Comparison of ENCODE assay signal across 14 cellular contexts in the genomic region with DNA sequence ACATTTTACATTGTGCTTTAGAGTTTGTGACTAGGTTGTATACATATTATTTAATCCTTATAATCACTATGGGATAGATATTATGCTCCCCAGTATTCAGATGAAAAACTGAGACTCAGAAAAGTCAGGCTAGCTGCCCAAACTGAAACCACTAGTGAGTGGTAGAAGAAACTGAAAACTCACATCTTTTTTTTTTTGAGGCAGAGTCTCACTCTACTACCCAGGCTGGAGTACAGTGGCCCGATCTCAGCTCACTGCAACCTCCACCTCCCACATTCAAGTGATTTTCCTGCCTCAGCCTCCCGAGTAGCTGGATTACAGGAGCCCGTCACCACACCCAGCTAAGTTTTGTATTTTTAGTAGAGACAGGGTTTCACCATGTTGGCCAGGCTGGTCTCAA. TPM values are rescaled to one million over a fixed set of nuclear protein-coding genes. Genes with fewer than 3 reads are reported as not detected.
A peak's percentile ranks its signal among the peaks of the same experiment; 100 is the strongest.
DNase-seq lines count a peak whose midpoint lies in the region; ATAC-seq and TF ChIP-seq lines count a peak whose summit lies in the region.
"Had no signal": no experiment of that assay in that cellular context is flagged by ENCODE, and none has a peak within 500 bp of the region (broad histone marks: within the 10 kb centered on the region; RNA-seq: fewer than 3 reads in every experiment).

No MANE protein-coding gene starts in this region.

- peaks cover 63% of the 10 kb centered on the region for H3K4me1 Mint-ChIP-seq in activated CD8-positive, alpha-beta T cell treated with anti-CD3 and anti-CD28 coated beads for 36 hours (ENCODE audit: low read depth)
- peaks cover 23 to 69% (median 47%) of the 10 kb centered on the region in 4 donors for H3K4me1 Mint-ChIP-seq in naive thymus-derived CD8-positive, alpha-beta T cell

- H3K9me3 Mint-ChIP-seq in activated CD8-positive, alpha-beta T cell treated with anti-CD3 and anti-CD28 coated beads for 36 hours, result no peaks in the 10 kb centered on the region
- H3K9me3 Mint-ChIP-seq in naive thymus-derived CD8-positive, alpha-beta T cell, result no peaks in the 10 kb centered on the region

- no TSS peak for BruUV-seq in A673 (replicated peaks; lab: Mats Ljungman, UMichigan)

- intact Hi-C loops in A673 (cut with micrococcal nuclease; ENCODE audit: unreplicated experiment), result no loop called here
- intact Hi-C loops in activated CD8-positive, alpha-beta T cell treated with anti-CD3 and anti-CD28 coated beads for 36 hours (cut with micrococcal nuclease), result no loop called here

- H3K27ac ChIP-seq in A673 (ENCODE audit: low read depth, low read length, poor library complexity, severe bottlenecking), result peak overlapping the region; percentile 49
- H3K27ac ChIP-seq: tibial nerve had no signal

- no peaks in the 10 kb centered on the region for H3K9me3 ChIP-seq in A673 (ENCODE audit: low read depth, low read length, poor library complexity, severe bottlenecking)
- H3K9me3 ChIP-seq: tibial nerve had no signal

- no peak for TF ChIP-seq CTCF in A673 (conservative IDR thresholded peaks at IDR 0.05; ENCODE audit: low read depth, low read length)
- no peak for TF ChIP-seq CTCF in activated CD8-positive, alpha-beta T cell treated with anti-CD3 and anti-CD28 coated beads for 36 hours (IDR thresholded peaks at IDR 0.05)

- no peaks in the 10 kb centered on the region for H3K27me3 Mint-ChIP-seq in activated CD8-positive, alpha-beta T cell treated with anti-CD3 and anti-CD28 coated beads for 36 hours
- no peaks in the 10 kb centered on the region for H3K27me3 Mint-ChIP-seq in naive thymus-derived CD8-positive, alpha-beta T cell

- H3K27ac Mint-ChIP-seq in activated CD8-positive, alpha-beta T cell treated with anti-CD3 and anti-CD28 coated beads for 36 hours, result peak overlapping the region; percentile 25
- peak overlapping the region in 3 of 10 donors; percentile 16 to 72 (median 19) for H3K27ac Mint-ChIP-seq in naive thymus-derived CD8-positive, alpha-beta T cell

- ATAC-seq in GM18502 (IDR thresholded peaks at IDR 0.05; ENCODE audit: poor library complexity, unreplicated experiment) (peak; percentile 65), HG02642 (IDR thresholded peaks at IDR 0.05; ENCODE audit: poor library complexity, unreplicated experiment) (peak; percentile 50), left lobe of liver (no peak)
- ATAC-seq in activated CD8-positive, alpha-beta T cell treated with anti-CD3 and anti-CD28 coated beads for 36 hours, result peak; percentile 56
- no peak for ATAC-seq in naive thymus-derived CD8-positive, alpha-beta T cell
- ATAC-seq: sciatic nerve had no signal

- DNase-seq in A673 (ENCODE audit: low spot score), result no peak
- DNase-seq in activated CD8-positive, alpha-beta T cell treated with anti-CD3 and anti-CD28 coated beads for 36 hours, result no peak
- DNase-seq in left lobe of liver (ENCODE audit: low spot score), result no peak
- DNase-seq in AML-193 (lab: John Stamatoyannopoulos, UW), result no peak
- DNase-seq in DMS79 treated with DMSO at 0.1 percent for 48 hours (lab: John Stamatoyannopoulos, UW), result no peak
- DNase-seq in naive thymus-derived CD8-positive, alpha-beta T cell, result no peak
- DNase-seq: NCI-H2029 treated with DMSO at 0.1 percent for 48 hours; NCI-H774; nucleus accumbens; stimulated activated CD4-positive, alpha-beta T cell treated with anti-CD3 and anti-CD28 coated beads, Interleukin-4, amount 100 ng/mL, for 1 hour had no signal

- POLR2A ChIA-PET in A673 (lab: Charles Lee; ENCODE audit: low non-redundant PET), result interaction anchor here (0.7 kb wide), 1 partner anchor 182 kb away, joined by 4 read pairs; no protein-coding TSS in a partner anchor
- POLR2A ChIA-PET in activated CD8-positive, alpha-beta T cell treated with anti-CD3 and anti-CD28 coated beads for 36 hours (lab: Charles Lee), result interaction anchor here (0.6 to 1.5 kb wide), 2 partner anchors 10 to 11 kb away, joined by 3 to 5 read pairs; no protein-coding TSS in a partner anchor
- POLR2A ChIA-PET in naive thymus-derived CD8-positive, alpha-beta T cell (lab: Charles Lee), result interaction anchor here (0.5 kb wide), 1 partner anchor 23 kb away, joined by 3 read pairs; no protein-coding TSS in a partner anchor

- peaks cover 3% of the 10 kb centered on the region for H3K36me3 Mint-ChIP-seq in activated CD8-positive, alpha-beta T cell treated with anti-CD3 and anti-CD28 coated beads for 36 hours (ENCODE audit: low read depth)
- peaks cover 0 to 4% (median 2%) of the 10 kb centered on the region in 3 donors for H3K36me3 Mint-ChIP-seq in naive thymus-derived CD8-positive, alpha-beta T cell

- H3K36me3 ChIP-seq in A673 (ENCODE audit: insufficient read depth, low read length, poor library complexity, severe bottlenecking), result no peaks in the 10 kb centered on the region
- H3K36me3 ChIP-seq: tibial nerve had no signal

- H3K4me3 ChIP-seq in A673 (ENCODE audit: low read depth, low read length, poor library complexity, severe bottlenecking), result no peak overlapping the region
- H3K4me3 ChIP-seq: tibial nerve had no signal

- no peak overlapping the region for H3K4me3 Mint-ChIP-seq in activated CD8-positive, alpha-beta T cell treated with anti-CD3 and anti-CD28 coated beads for 36 hours
- H3K4me3 Mint-ChIP-seq in naive thymus-derived CD8-positive, alpha-beta T cell, result peak overlapping the region in 3 of 10 donors; percentile 8 to 26 (median 18)

- CTCF ChIA-PET in A673 (lab: Charles Lee), result no interaction called here
- CTCF ChIA-PET in activated CD8-positive, alpha-beta T cell treated with anti-CD3 and anti-CD28 coated beads for 36 hours (lab: Charles Lee), result interaction anchor here (0.7 kb wide), 1 partner anchor 126 kb away, joined by 3 read pairs; no protein-coding TSS in a partner anchor

- no peaks in the 10 kb centered on the region for H3K27me3 ChIP-seq in A673 (replicated peaks; ENCODE audit: insufficient read depth, low read depth, low read length, poor library complexity)
- H3K27me3 ChIP-seq: tibial nerve had no signal

- H3K4me1 ChIP-seq in A673 (ENCODE audit: insufficient read depth, low read length, poor library complexity, severe bottlenecking), result peaks cover 54% of the 10 kb centered on the region

RNA-seq across cellular contexts. Expression of a gene that starts 22.2 kb away (rescaled TPM):
- 19.3 and 21.5 TPM in 2 replicates for total RNA-seq in A673 (2021)
- 10 to 100 TPM; 16.7 to 17.2 TPM for total RNA-seq in activated CD8-positive, alpha-beta T cell treated with anti-CD3 and anti-CD28 coated beads for 36 hours
- 1.4 TPM for total RNA-seq in left lobe of liver
- 10 to 100 TPM; 18.0 to 19.9 TPM for total RNA-seq in naive thymus-derived CD8-positive, alpha-beta T cell
- 10 to 100 TPM in 2 of 3 donors, 1 to 10 TPM in 1; 6.4 to 13.3 (median 10.1) TPM for polyA plus RNA-seq in naive thymus-derived CD8-positive, alpha-beta T cell

Comparison
In these comparisons a context has a peak if more than half of its experiments do, and no peak if none do; other contexts are left out.
1. ATAC-seq: peak in GM18502 (single experiment), HG02642 (single experiment) and activated CD8-positive, alpha-beta T cell treated with anti-CD3 and anti-CD28 coated beads for 36 hours (single experiment); none in left lobe of liver (single experiment) and naive thymus-derived CD8-positive, alpha-beta T cell (0 of 2).